Comparison of ENCODE assay signal across 8 cellular contexts in the genomic region with DNA sequence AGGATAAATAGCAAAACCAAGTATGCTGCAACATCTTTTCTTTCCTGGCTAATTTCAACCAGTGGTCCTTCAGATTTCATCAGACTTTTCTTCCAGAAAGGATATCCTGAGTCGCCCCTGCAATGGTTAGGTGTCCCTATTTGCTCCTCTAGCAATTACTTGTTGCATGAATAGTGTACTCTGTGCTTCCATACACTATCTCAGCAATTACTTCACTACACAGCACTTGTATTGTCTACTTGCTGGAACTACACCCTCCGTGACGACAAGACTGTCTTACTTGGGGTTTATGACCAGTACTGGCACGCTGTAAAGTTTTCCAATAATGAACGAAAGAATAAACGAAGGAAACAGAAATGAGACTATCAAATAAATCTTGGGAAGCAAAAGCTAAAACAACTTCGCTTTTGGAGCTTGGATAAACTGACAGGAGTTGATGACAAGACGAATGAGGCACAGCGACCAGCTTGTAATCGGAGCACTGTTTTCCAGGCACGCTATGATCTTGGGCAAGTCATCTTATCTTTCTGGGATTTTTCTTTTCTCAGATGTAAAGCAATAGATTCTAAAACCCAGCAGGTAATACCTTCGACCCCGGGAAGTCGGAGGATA. TPM values are rescaled to one million over a fixed set of nuclear protein-coding genes. Genes with fewer than 3 reads are reported as not detected.
DNase-seq lines count a peak whose midpoint lies in the region; ATAC-seq and TF ChIP-seq lines count a peak whose summit lies in the region.
"Not testable (repeated sequence)": the region's sequence is repeated elsewhere in the genome, so short reads cannot be mapped to it uniquely, and the experiment has no call there.

No MANE protein-coding gene starts in this region.

- CTCF ChIA-PET in naive thymus-derived CD4-positive, alpha-beta T cell (lab: Charles Lee), result interaction anchor here (0.6 kb wide), 1 partner anchor 369 kb away, joined by 3 read pairs; no protein-coding TSS in a partner anchor

- H3K4me3 Mint-ChIP-seq in H9, result peak overlapping the region; percentile 98 to 99
- peak overlapping the region; percentile 88 to 99 (median 98) for H3K4me3 Mint-ChIP-seq in naive thymus-derived CD4-positive, alpha-beta T cell

- not testable (repeated sequence) for H3K36me3 Mint-ChIP-seq in H9 (ENCODE audit: insufficient read depth in 1 of 3, low read depth in 3 of 3); naive thymus-derived CD4-positive, alpha-beta T cell

- not testable (repeated sequence) for H3K56ac ChIP-seq in H9 (ENCODE audit: insufficient read length, low read depth, low read length)

- H3T11ph ChIP-seq in H9 (ENCODE audit: low read length), result not testable (repeated sequence)

- H3K4me3 ChIP-seq in NB4 (ENCODE audit: low read depth, low read length) (peak overlapping the region; percentile 90), WI38 (ENCODE audit: low read depth, low read length) (peak overlapping the region; percentile 96), heart left ventricle (peak overlapping the region; percentile 50 to 98 (median 82))
- peak overlapping the region; percentile 67 for H3K4me3 ChIP-seq in naive thymus-derived CD4-positive, alpha-beta T cell (ENCODE audit: low read length)

- not testable (repeated sequence) for H3K4me1 ChIP-seq in H9 (ENCODE audit: insufficient read depth, low read length); naive thymus-derived CD4-positive, alpha-beta T cell (ENCODE audit: control insufficient read depth in 2 of 2, insufficient read depth in 2 of 2, low read length in 2 of 2)
- peaks cover 0 to 29% (median 18%) of the 10 kb centered on the region in 12 donors for H3K4me1 ChIP-seq in heart left ventricle

- peak overlapping the region; percentile 93 to 99 (median 94); a peak in 6 of 7 replicates for H3K27ac Mint-ChIP-seq in H9
- H3K27ac Mint-ChIP-seq in naive thymus-derived CD4-positive, alpha-beta T cell, result peak overlapping the region; percentile 90 to 98 (median 95)

- not testable (repeated sequence) for H3K9me3 ChIP-seq in H9 (ENCODE audit: control insufficient read depth, low read depth, low read length); heart left ventricle; naive thymus-derived CD4-positive, alpha-beta T cell (ENCODE audit: control insufficient read depth in 2 of 3, low read length in 3 of 3)

- not testable (repeated sequence) for H4K20me1 ChIP-seq in H9 (ENCODE audit: control insufficient read depth, insufficient read depth, insufficient read length)

- H2BK120ac ChIP-seq in H9 (ENCODE audit: low read depth, low read length, poor library complexity, severe bottlenecking), result not testable (repeated sequence)

- H3K23ac ChIP-seq in H9 (ENCODE audit: insufficient read length, low read depth, low read length), result not testable (repeated sequence)

- H3K18ac ChIP-seq in H9 (ENCODE audit: insufficient read length, low read depth, low read length), result not testable (repeated sequence)

- not testable (repeated sequence) for H2BK20ac ChIP-seq in H9 (ENCODE audit: low read depth, low read length, poor library complexity, severe bottlenecking)

- not testable (repeated sequence) for H4K91ac ChIP-seq in H9 (ENCODE audit: insufficient read length, low read depth, low read length)

- peaks cover 8 to 11% of the 10 kb centered on the region in 2 experiments for H3K4me1 Mint-ChIP-seq in H9
- H3K4me1 Mint-ChIP-seq in naive thymus-derived CD4-positive, alpha-beta T cell, result peaks cover 20 to 44% (median 41%) of the 10 kb centered on the region in 7 donors

- not testable (repeated sequence) for H3K4ac ChIP-seq in H9 (ENCODE audit: low read depth, low read length)

- not testable (repeated sequence) for TF ChIP-seq POLR2A in NB4 (IDR thresholded peaks at IDR 0.05; ENCODE audit: extremely low read depth, insufficient read length); heart left ventricle (IDR thresholded peaks at IDR 0.05)

- intact Hi-C loops in heart left ventricle (cut with DNase I), result loop anchor here in 7 of 10 donors (2.0 to 10.0 kb wide), 9 partner anchors 35 to 609 kb away; a partner anchor contains a TSS
- intact Hi-C loops in naive thymus-derived CD4-positive, alpha-beta T cell (cut with micrococcal nuclease), result loop anchor here (1.0 to 10.0 kb wide), 13 partner anchors 34 to 1299 kb away; a partner anchor contains a TSS

- peak; percentile 10 for DNase-seq in DMS 273 (lab: John Stamatoyannopoulos, UW; ENCODE audit: unreplicated experiment)
- DNase-seq in H9, heart left ventricle: not testable (repeated sequence)
- DNase-seq in NB4 (ENCODE audit: low read depth), result peak; percentile 37
- DNase-seq in central memory CD4-positive, alpha-beta T cell, result peak; percentile 14
- DNase-seq in naive thymus-derived CD4-positive, alpha-beta T cell, result peak in 6 of 9 donors; percentile 18 to 31 (median 25)
- DNase-seq in superior temporal gyrus (ENCODE audit: extremely low spot score), result peak; percentile 66

- not testable (repeated sequence) for H2BK5ac ChIP-seq in H9 (ENCODE audit: insufficient read length, low read length)

- POLR2A ChIA-PET in naive thymus-derived CD4-positive, alpha-beta T cell (lab: Charles Lee), result interaction anchor here (0.9 to 3.1 kb wide), 10 partner anchors 34 to 741 kb away, joined by 3 to 15 read pairs (median 4); a partner anchor contains a TSS

- H3K23me2 ChIP-seq in H9 (ENCODE audit: insufficient read length, low read depth, low read length, poor library complexity, severe bottlenecking), result not testable (repeated sequence)

- no CpG with 5 or more reads among the region's 14 CpGs for WGBS in H9 (ENCODE audit: extremely low coverage, insufficient read length, low lambda C conversion rate)
- WGBS in heart left ventricle, 4 donors, result 1 to 2% (median 1%) methylated on average over 14 of the region's 14 CpGs

- not testable (repeated sequence) for TF ChIP-seq CTCF in H9 (conservative IDR thresholded peaks at IDR 0.05); NB4 (IDR thresholded peaks at IDR 0.05; ENCODE audit: low read depth, low read length); WI38 (IDR thresholded peaks at IDR 0.05; ENCODE audit: low read depth, low read length); heart left ventricle (IDR thresholded peaks at IDR 0.05)

- not testable (repeated sequence) for H3K79me1 ChIP-seq in H9 (ENCODE audit: insufficient read depth, low read depth, low read length, poor library complexity, severe bottlenecking)

- H3K36me3 ChIP-seq in heart left ventricle, result peaks cover 0 to 12% (median 8%) of the 10 kb centered on the region in 9 donors
- peaks cover 0 to 11% (median 0%) of the 10 kb centered on the region in 3 experiments for H3K36me3 ChIP-seq in naive thymus-derived CD4-positive, alpha-beta T cell (ENCODE audit: control insufficient read depth in 2 of 3, insufficient read depth in 3 of 3, low read length in 3 of 3)

- not testable (repeated sequence) for H3K14ac ChIP-seq in H9 (ENCODE audit: insufficient read depth, low read length)

- H3K27ac ChIP-seq in H9 (ENCODE audit: insufficient read length, low read depth, low read length), result not testable (repeated sequence)
- peak overlapping the region; percentile 63 to 90 (median 84) for H3K27ac ChIP-seq in heart left ventricle
- H3K27ac ChIP-seq in naive thymus-derived CD4-positive, alpha-beta T cell (ENCODE audit: low read depth, low read length), result peak overlapping the region; percentile 78

- H2AFZ ChIP-seq in H9 (ENCODE audit: low read length), result not testable (repeated sequence)

- not testable (repeated sequence) for H2BK15ac ChIP-seq in H9 (ENCODE audit: low read depth, low read length)

- H3K9me3 Mint-ChIP-seq in H9; naive thymus-derived CD4-positive, alpha-beta T cell: not testable (repeated sequence)

- H3K9ac ChIP-seq in H9 (ENCODE audit: extremely low read depth, insufficient read length, low read length), result peak overlapping the region; percentile 93

- H3K27me3 Mint-ChIP-seq in H9 (ENCODE audit: low read depth); naive thymus-derived CD4-positive, alpha-beta T cell: not testable (repeated sequence)

- H3K4me2 ChIP-seq in H9 (ENCODE audit: insufficient read depth, insufficient read length, low read length), result peak overlapping the region; percentile 62

- peak in 2 of 4 donors; percentile 12 to 25 for ATAC-seq in heart left ventricle
- ATAC-seq in naive thymus-derived CD4-positive, alpha-beta T cell, result peak; percentile 37

- H4K5ac ChIP-seq in H9 (ENCODE audit: insufficient read length, low read depth, low read length), result not testable (repeated sequence)

- H3K27me3 ChIP-seq in H9 (ENCODE audit: insufficient read depth, low read length); heart left ventricle; naive thymus-derived CD4-positive, alpha-beta T cell (ENCODE audit: control insufficient read depth in 2 of 2, insufficient read depth in 2 of 2, low read length in 2 of 2): not testable (repeated sequence)

- not testable (repeated sequence) for H3K79me2 ChIP-seq in H9 (ENCODE audit: insufficient read depth, low read length)

- H2AK5ac ChIP-seq in H9 (ENCODE audit: insufficient read length, low read length), result not testable (repeated sequence)

- H2BK12ac ChIP-seq in H9 (ENCODE audit: insufficient read length, low read depth, low read length), result not testable (repeated sequence)

- H4K8ac ChIP-seq in H9 (replicated peaks; ENCODE audit: insufficient read length, low read depth, low read length), result not testable (repeated sequence)

RNA-seq across cellular contexts. Expression of a gene that starts 34.3 kb away (rescaled TPM):
- total RNA-seq in H9 (2021) (13.3 and 17.9 TPM in 2 replicates), heart left ventricle (10 to 100 TPM in 1 of 9 donors, 1 to 10 TPM in 8; 2.3 to 10.7 (median 5.2) TPM)
- polyA plus RNA-seq in heart left ventricle, result 1 to 10 TPM; 6.8 to 9.3 TPM
- total RNA-seq in naive thymus-derived CD4-positive, alpha-beta T cell, result 1 to 10 TPM; 4.4 to 7.8 (median 4.5) TPM
- polyA plus RNA-seq in naive thymus-derived CD4-positive, alpha-beta T cell, result 10 to 100 TPM in 1 of 2 donors, 1 to 10 TPM in 1; 5.0 to 17.5 TPM
